ENCODE assay signal across 8 cellular contexts in the genomic region with DNA sequence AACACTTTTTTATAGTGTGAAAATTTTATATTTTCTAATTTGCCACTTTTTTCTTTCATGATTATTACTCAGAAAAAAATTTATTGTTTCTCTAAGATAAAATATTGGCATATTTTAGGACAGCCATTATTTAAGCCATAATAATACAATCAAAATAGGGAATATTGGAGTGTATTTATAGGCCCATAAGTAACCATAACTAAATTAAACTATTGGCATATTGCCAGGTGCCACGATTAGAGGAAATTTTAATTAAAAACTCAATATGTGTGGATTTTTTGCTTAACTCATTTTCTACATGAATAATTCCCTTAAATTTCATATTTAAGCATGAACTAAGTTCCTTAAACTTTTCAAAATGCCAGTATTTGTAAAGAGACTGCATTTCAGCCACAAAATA.
"Had no signal": no experiment of that assay in that cellular context is flagged by ENCODE, and none has a peak within 500 bp of the region (broad histone marks: within the 10 kb centered on the region; RNA-seq: fewer than 3 reads in every experiment).

No MANE protein-coding gene starts in this region.

- FAIRE-seq: G401.6, GM12878, GM12891, GM12892, GM18507, GM19239 had no signal

- ATAC-seq: GM12878 had no signal

- H3K4me3 ChIP-seq: GM12878 had no signal

- DNase-seq: GDM1, GF-D8 had no signal
